In the genomic region with DNA sequence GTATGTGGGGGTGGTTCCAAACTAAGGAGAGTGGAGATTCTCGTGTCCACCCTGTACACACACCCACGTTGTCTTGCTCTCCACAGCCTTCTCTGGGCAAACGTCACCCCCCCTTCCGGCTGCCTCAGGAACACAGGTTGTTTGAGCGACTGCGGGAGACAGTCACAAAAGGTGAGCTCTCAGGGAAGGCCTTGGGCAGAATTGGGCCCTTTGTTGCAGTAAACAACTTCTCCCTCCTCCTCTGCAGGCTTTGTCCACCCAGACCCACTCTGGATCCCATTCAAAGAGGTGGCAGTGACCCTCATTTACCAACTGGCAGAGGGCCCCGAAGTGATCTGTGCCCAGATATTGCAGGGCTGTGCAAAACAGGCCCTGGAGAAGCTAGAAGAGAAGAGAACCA, we compare ENCODE assay signal across 1 cellular context.
TF ChIP-seq lines count a peak whose summit lies in the region.

No MANE protein-coding gene starts in this region.

TF ChIP-seq in HepG2, 621 proteins besides CTCF, POLR2A, EP300 and RAD21:
- TF ChIP-seq ZSCAN21 (CRISPR knock-in tag; IDR thresholded peaks at IDR 0.05; ENCODE audit: borderline replicate concordance) (no peak), NBN (conservative IDR thresholded peaks at IDR 0.05) (no peak), NCOA5 (CRISPR knock-in tag; IDR thresholded peaks at IDR 0.05) (no peak), ZNF558 (CRISPR knock-in tag; IDR thresholded peaks at IDR 0.05; ENCODE audit: borderline replicate concordance) (no peak), ZNF256 (CRISPR knock-in tag; conservative IDR thresholded peaks at IDR 0.05) (no peak), ZC3H4 (CRISPR knock-in tag; IDR thresholded peaks at IDR 0.05; ENCODE audit: borderline replicate concordance) (no peak), ZNF7 (CRISPR knock-in tag; IDR thresholded peaks at IDR 0.05) (no peak), HOXA9 (CRISPR knock-in tag; IDR thresholded peaks at IDR 0.05; ENCODE audit: borderline replicate concordance) (no peak)
- TF ChIP-seq, protein P1, sequence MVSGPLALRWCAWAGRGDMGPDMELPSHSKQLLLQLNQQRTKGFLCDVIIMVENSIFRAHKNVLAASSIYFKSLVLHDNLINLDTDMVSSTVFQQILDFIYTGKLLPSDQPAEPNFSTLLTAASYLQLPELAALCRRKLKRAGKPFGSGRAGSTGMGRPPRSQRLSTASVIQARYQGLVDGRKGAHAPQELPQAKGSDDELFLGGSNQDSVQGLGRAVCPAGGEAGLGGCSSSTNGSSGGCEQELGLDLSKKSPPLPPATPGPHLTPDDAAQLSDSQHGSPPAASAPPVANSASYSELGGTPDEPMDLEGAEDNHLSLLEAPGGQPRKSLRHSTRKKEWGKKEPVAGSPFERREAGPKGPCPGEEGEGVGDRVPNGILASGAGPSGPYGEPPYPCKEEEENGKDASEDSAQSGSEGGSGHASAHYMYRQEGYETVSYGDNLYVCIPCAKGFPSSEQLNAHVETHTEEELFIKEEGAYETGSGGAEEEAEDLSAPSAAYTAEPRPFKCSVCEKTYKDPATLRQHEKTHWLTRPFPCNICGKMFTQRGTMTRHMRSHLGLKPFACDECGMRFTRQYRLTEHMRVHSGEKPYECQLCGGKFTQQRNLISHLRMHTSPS (CRISPR knock-in tag; IDR thresholded peaks at IDR 0.05; ENCODE audit: low read depth) = no peak
- TF ChIP-seq, protein P2, sequence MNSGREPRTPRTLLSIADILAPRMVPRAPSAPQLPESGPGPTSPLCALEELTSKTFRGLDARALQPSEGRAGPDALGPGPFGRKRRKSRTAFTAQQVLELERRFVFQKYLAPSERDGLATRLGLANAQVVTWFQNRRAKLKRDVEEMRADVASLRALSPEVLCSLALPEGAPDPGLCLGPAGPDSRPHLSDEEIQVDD (CRISPR knock-in tag; IDR thresholded peaks at IDR 0.05; ENCODE audit: borderline replicate concordance) = no peak
- TF ChIP-seq, protein P3, sequence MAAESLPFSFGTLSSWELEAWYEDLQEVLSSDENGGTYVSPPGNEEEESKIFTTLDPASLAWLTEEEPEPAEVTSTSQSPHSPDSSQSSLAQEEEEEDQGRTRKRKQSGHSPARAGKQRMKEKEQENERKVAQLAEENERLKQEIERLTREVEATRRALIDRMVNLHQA (CRISPR knock-in tag; IDR thresholded peaks at IDR 0.05) = no peak
- TF ChIP-seq, protein P4, sequence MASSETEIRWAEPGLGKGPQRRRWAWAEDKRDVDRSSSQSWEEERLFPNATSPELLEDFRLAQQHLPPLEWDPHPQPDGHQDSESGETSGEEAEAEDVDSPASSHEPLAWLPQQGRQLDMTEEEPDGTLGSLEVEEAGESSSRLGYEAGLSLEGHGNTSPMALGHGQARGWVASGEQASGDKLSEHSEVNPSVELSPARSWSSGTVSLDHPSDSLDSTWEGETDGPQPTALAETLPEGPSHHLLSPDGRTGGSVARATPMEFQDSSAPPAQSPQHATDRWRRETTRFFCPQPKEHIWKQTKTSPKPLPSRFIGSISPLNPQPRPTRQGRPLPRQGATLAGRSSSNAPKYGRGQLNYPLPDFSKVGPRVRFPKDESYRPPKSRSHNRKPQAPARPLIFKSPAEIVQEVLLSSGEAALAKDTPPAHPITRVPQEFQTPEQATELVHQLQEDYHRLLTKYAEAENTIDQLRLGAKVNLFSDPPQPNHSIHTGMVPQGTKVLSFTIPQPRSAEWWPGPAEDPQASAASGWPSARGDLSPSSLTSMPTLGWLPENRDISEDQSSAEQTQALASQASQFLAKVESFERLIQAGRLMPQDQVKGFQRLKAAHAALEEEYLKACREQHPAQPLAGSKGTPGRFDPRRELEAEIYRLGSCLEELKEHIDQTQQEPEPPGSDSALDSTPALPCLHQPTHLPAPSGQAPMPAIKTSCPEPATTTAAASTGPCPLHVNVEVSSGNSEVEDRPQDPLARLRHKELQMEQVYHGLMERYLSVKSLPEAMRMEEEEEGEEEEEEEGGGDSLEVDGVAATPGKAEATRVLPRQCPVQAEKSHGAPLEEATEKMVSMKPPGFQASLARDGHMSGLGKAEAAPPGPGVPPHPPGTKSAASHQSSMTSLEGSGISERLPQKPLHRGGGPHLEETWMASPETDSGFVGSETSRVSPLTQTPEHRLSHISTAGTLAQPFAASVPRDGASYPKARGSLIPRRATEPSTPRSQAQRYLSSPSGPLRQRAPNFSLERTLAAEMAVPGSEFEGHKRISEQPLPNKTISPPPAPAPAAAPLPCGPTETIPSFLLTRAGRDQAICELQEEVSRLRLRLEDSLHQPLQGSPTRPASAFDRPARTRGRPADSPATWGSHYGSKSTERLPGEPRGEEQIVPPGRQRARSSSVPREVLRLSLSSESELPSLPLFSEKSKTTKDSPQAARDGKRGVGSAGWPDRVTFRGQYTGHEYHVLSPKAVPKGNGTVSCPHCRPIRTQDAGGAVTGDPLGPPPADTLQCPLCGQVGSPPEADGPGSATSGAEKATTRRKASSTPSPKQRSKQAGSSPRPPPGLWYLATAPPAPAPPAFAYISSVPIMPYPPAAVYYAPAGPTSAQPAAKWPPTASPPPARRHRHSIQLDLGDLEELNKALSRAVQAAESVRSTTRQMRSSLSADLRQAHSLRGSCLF (CRISPR knock-in tag; IDR thresholded peaks at IDR 0.05; ENCODE audit: borderline replicate concordance) = no peak
TF ChIP-seq in HepG2: peak in this region for 0.
